ENCODE assay signal across 25 cellular contexts in genomic region chr7:50149364-50149763, GRCh38. TPM values are rescaled to one million over a fixed set of nuclear protein-coding genes. Genes with fewer than 3 reads are reported as not detected.
A peak's percentile ranks its signal among the peaks of the same experiment; 100 is the strongest.
DNase-seq lines count a peak whose midpoint lies in the region; ATAC-seq, FAIRE-seq and TF ChIP-seq lines count a peak whose summit lies in the region.
"Had no signal": no experiment of that assay in that cellular context is flagged by ENCODE, and none has a peak within 500 bp of the region (broad histone marks: within the 10 kb centered on the region; RNA-seq: fewer than 3 reads in every experiment).

No MANE protein-coding gene starts in this region.

- no peaks in the 10 kb centered on the region for H3K36me3 Mint-ChIP-seq in CD4-positive, alpha-beta T cell (ENCODE audit: low read depth)
- no peaks in the 10 kb centered on the region for H3K36me3 Mint-ChIP-seq in T-helper 17 cell (ENCODE audit: low read depth)
- H3K36me3 Mint-ChIP-seq in effector memory CD8-positive, alpha-beta T cell (ENCODE audit: insufficient read depth): peaks cover 2% of the 10 kb centered on the region
- no peaks in the 10 kb centered on the region for H3K36me3 Mint-ChIP-seq in nephron progenitor cell (ENCODE audit: low read depth)
- H3K36me3 Mint-ChIP-seq: neural progenitor cell had no signal

- peak in 1 of 10 experiments; percentile 14 for DNase-seq in CD4-positive, alpha-beta T cell
- no peak for DNase-seq in GM12891 (ENCODE audit: insufficient read length, low spot score)
- no peak for DNase-seq in T-helper 17 cell
- DNase-seq in effector memory CD8-positive, alpha-beta T cell: no peak
- no peak for DNase-seq in nephron progenitor cell
- DNase-seq in lower leg skin (ENCODE audit: low spot score in 2 of 2): no peak
- DNase-seq in NOMO-1 (lab: John Stamatoyannopoulos, UW; ENCODE audit: unreplicated experiment in 2 of 2): no peak
- DNase-seq: activated CD4-positive, CD25-positive, alpha-beta regulatory T cell; activated CD8-positive, alpha-beta memory T cell treated with anti-CD3 and anti-CD28 coated beads, Interleukin-2, amount 50 U/mL, for 48 hours; amniotic stem cell; C1 segment of cervical spinal cord; H7; hypothalamus; NCI-H1105; NCI-H526 treated with DMSO at 0.1 percent for 48 hours; trophoblast cell had no signal

- peak overlapping the region; percentile 60 for H3K4me3 Mint-ChIP-seq in CD4-positive, alpha-beta T cell
- no peak overlapping the region for H3K4me3 Mint-ChIP-seq in T-helper 17 cell
- H3K4me3 Mint-ChIP-seq in effector memory CD8-positive, alpha-beta T cell: no peak overlapping the region
- H3K4me3 Mint-ChIP-seq in nephron progenitor cell: no peak overlapping the region
- H3K4me3 Mint-ChIP-seq: neural progenitor cell had no signal

- TF ChIP-seq POLR2A in GM12891 (IDR thresholded peaks at IDR 0.05; ENCODE audit: low read depth, low read length) (no peak), lower leg skin (IDR thresholded peaks at IDR 0.05) (no peak)

- peak; percentile 30 for ATAC-seq in CD4-positive, alpha-beta T cell (ENCODE audit: poor library complexity)
- peak; percentile 53 for ATAC-seq in T-helper 17 cell
- ATAC-seq in effector memory CD8-positive, alpha-beta T cell (replicated peaks): peak; percentile 51

- 43 to 50% methylated on average over 2 of the region's 2 CpGs for WGBS in lower leg skin, 2 donors

- no peaks in the 10 kb centered on the region for H3K9me3 Mint-ChIP-seq in CD4-positive, alpha-beta T cell
- H3K9me3 Mint-ChIP-seq in effector memory CD8-positive, alpha-beta T cell: no peaks in the 10 kb centered on the region
- H3K9me3 Mint-ChIP-seq in nephron progenitor cell: no peaks in the 10 kb centered on the region
- H3K9me3 Mint-ChIP-seq: neural progenitor cell had no signal

- POLR2A ChIA-PET in CD4-positive, alpha-beta T cell (lab: Charles Lee): interaction anchor here (0.6 to 2.6 kb wide), 10 partner anchors 13 to 218 kb away, joined by 3 to 16 read pairs (median 4); no protein-coding TSS in a partner anchor

- no peak overlapping the region for H3K4me3 ChIP-seq in lower leg skin (ENCODE audit: low read depth, poor library complexity, severe bottlenecking)
- H3K4me3 ChIP-seq: neural progenitor cell, smooth muscle cell had no signal

- peak overlapping the region; percentile 81 for H3K27ac Mint-ChIP-seq in CD4-positive, alpha-beta T cell
- peak overlapping the region; percentile 92 for H3K27ac Mint-ChIP-seq in T-helper 17 cell
- H3K27ac Mint-ChIP-seq in effector memory CD8-positive, alpha-beta T cell: peak overlapping the region in 1 of 2 donors; percentile 59
- no peak overlapping the region for H3K27ac Mint-ChIP-seq in nephron progenitor cell

- H3K27me3 Mint-ChIP-seq in CD4-positive, alpha-beta T cell: no peaks in the 10 kb centered on the region
- H3K27me3 Mint-ChIP-seq in T-helper 17 cell (no peaks in the 10 kb centered on the region), nephron progenitor cell (ENCODE audit: low read depth, poor library complexity) (peaks cover 7% of the 10 kb centered on the region)
- peaks cover 7 to 9% of the 10 kb centered on the region in 2 donors for H3K27me3 Mint-ChIP-seq in effector memory CD8-positive, alpha-beta T cell

- H3K9me3 ChIP-seq in CD4-positive, alpha-beta T cell (ENCODE audit: control insufficient read depth, low read length): no peaks in the 10 kb centered on the region
- no peaks in the 10 kb centered on the region for H3K9me3 ChIP-seq in T-helper 17 cell (ENCODE audit: control insufficient read depth, low read length, poor library complexity, severe bottlenecking)

- peaks cover 67% of the 10 kb centered on the region for H3K4me1 Mint-ChIP-seq in CD4-positive, alpha-beta T cell (ENCODE audit: low read depth)
- H3K4me1 Mint-ChIP-seq in T-helper 17 cell (peaks cover 33% of the 10 kb centered on the region), nephron progenitor cell (peaks cover 8% of the 10 kb centered on the region)
- peaks cover 0 to 3% of the 10 kb centered on the region in 2 donors for H3K4me1 Mint-ChIP-seq in effector memory CD8-positive, alpha-beta T cell (ENCODE audit: low read depth in 2 of 2)

- no peaks in the 10 kb centered on the region for H3K27me3 ChIP-seq in CD4-positive, alpha-beta T cell (ENCODE audit: control insufficient read depth, insufficient read depth, low read length)
- H3K27me3 ChIP-seq: neural progenitor cell had no signal

- intact Hi-C loops in CD4-positive, alpha-beta T cell (cut with DNase I, micrococcal nuclease): loop anchor here in 1 of 2 experiments (2.0 kb wide), 2 partner anchors 15 to 157 kb away; no protein-coding TSS in a partner anchor
- intact Hi-C loops in lower leg skin (cut with DNase I; ENCODE audit: low total_unique reads): loop anchor here (10.0 kb wide), 1 partner anchor 265 kb away; no protein-coding TSS in a partner anchor

- FAIRE-seq in GM12891 (lab: Jason Lieb, UNC): peak; percentile 82
- FAIRE-seq: endometrium had no signal

- TF ChIP-seq CTCF in CD4-positive, alpha-beta T cell (IDR thresholded peaks at IDR 0.05): no peak
- TF ChIP-seq CTCF in nephron progenitor cell (IDR thresholded peaks at IDR 0.05): no peak
- TF ChIP-seq CTCF in lower leg skin (IDR thresholded peaks at IDR 0.05): no peak

- CTCF ChIA-PET in CD4-positive, alpha-beta T cell (lab: Charles Lee): interaction anchor here (1.0 to 1.1 kb wide), 2 partner anchors 57 to 78 kb away, joined by 3 to 4 read pairs; no protein-coding TSS in a partner anchor

- no peak overlapping the region for H3K27ac ChIP-seq in CD4-positive, alpha-beta T cell (ENCODE audit: low read depth, low read length)
- H3K27ac ChIP-seq: KMS-11, neural progenitor cell had no signal

TF ChIP-seq in GM12891, 5 proteins besides CTCF, POLR2A, EP300 and RAD21:
- TF ChIP-seq PAX5 (IDR thresholded peaks at IDR 0.05; ENCODE audit: insufficient read depth, low read length, severe bottlenecking) (no peak), POLR2AphosphoS5 (IDR thresholded peaks at IDR 0.05; ENCODE audit: low read depth, low read length) (no peak), SPI1 (IDR thresholded peaks at IDR 0.05; ENCODE audit: low read depth, low read length) (no peak), TAF1 (IDR thresholded peaks at IDR 0.05; ENCODE audit: low read depth, low read length) (no peak), POU2F2 (IDR thresholded peaks at IDR 0.05; ENCODE audit: low read depth, low read length) (no peak)

RNA-seq across cellular contexts. Expression of gene ZPBP, which starts 56.3 kb away (rescaled TPM):
- total RNA-seq in CD4-positive, alpha-beta T cell: not detected
- polyA plus RNA-seq in GM12891 (2012; ENCODE audit: low read depth, missing spikeins): not detected
- not detected for total RNA-seq in T-helper 17 cell
- under 1 TPM in 1 of 4 donors, not detected in 3; 0.23 TPM for total RNA-seq in lower leg skin
- total RNA-seq: cerebellum, fibroblast of villous mesenchyme, H7, mesenteric fat pad, pulmonary artery endothelial cell, RPMI7951, smooth muscle cell had no signal
- polyA plus RNA-seq: smooth muscle cell had no signal
